ENCODE assay signal across 12 cellular contexts in genomic region chr1:201715351-201715750, GRCh38.
DNase-seq lines count a peak whose midpoint lies in the region; ATAC-seq and TF ChIP-seq lines count a peak whose summit lies in the region.
"Had no signal": no experiment of that assay in that cellular context is flagged by ENCODE, and none has a peak within 500 bp of the region (broad histone marks: within the 10 kb centered on the region; RNA-seq: fewer than 3 reads in every experiment).

No MANE protein-coding gene starts in this region.

- H3K4me1 ChIP-seq in IMR-90 (ENCODE audit: control insufficient read depth, insufficient read depth, low read length) (peaks cover 49% of the 10 kb centered on the region), mucosa of rectum (ENCODE audit: control insufficient read depth in 2 of 2, insufficient read depth in 2 of 2, low read length in 2 of 2) (peaks cover 34 to 36% of the 10 kb centered on the region in 2 donors), stomach smooth muscle (ENCODE audit: control insufficient read depth, insufficient read depth, low read length) (peaks cover 89% of the 10 kb centered on the region)
- H3K4me1 ChIP-seq: HAP-1 had no signal

- peak; percentile 22; the same call in 1 of the 2 replicates for TF ChIP-seq POLR2A in IMR-90 (IDR thresholded peaks at IDR 0.05; ENCODE audit: low read depth, low read length)

- peak overlapping the region; percentile 85 for H2BK20ac ChIP-seq in IMR-90 (ENCODE audit: low read depth, low read length)

- H4K8ac ChIP-seq in IMR-90 (ENCODE audit: low read depth in 2 of 2, low read length in 2 of 2), result peak overlapping the region; percentile 38 to 81

- intact Hi-C loops in IMR-90 (cut with micrococcal nuclease), result no loop called here

- H3K36me3 ChIP-seq in IMR-90 (ENCODE audit: control insufficient read depth, insufficient read depth, low read length) (peaks cover 30% of the 10 kb centered on the region), mucosa of rectum (ENCODE audit: control insufficient read depth in 2 of 2, insufficient read depth in 2 of 2, low read length in 2 of 2) (peaks cover 0 to 3% of the 10 kb centered on the region in 2 donors), stomach smooth muscle (ENCODE audit: control insufficient read depth in 2 of 2, insufficient read depth in 2 of 2, low read length in 2 of 2) (peaks cover 7 to 10% of the 10 kb centered on the region in 2 donors)
- H3K36me3 ChIP-seq: HAP-1 had no signal

- H3K27me3 ChIP-seq in IMR-90 (ENCODE audit: control insufficient read depth, insufficient read depth, low read length) (no peaks in the 10 kb centered on the region), mucosa of rectum (ENCODE audit: control insufficient read depth in 2 of 2, insufficient read depth in 2 of 2, low read length in 2 of 2) (no peaks in the 10 kb centered on the region), stomach smooth muscle (ENCODE audit: control insufficient read depth in 1 of 2, insufficient read depth in 2 of 2, low read length in 2 of 2) (no peaks in the 10 kb centered on the region)

- no peak for TF ChIP-seq CTCF in IMR-90 (conservative IDR thresholded peaks at IDR 0.05; ENCODE audit: low read depth, low read length)
- no peak for TF ChIP-seq CTCF in GM10266 (IDR thresholded peaks at IDR 0.05; ENCODE audit: control insufficient read depth, insufficient read depth, low read depth, missing control alignments)

- peak overlapping the region; percentile 70 for H2BK120ac ChIP-seq in IMR-90 (ENCODE audit: low read depth, low read length)

- no peak overlapping the region for H2AFZ ChIP-seq in IMR-90 (replicated peaks; ENCODE audit: low read length, poor library complexity)

- H3K79me1 ChIP-seq in IMR-90 (ENCODE audit: low read depth in 1 of 2, low read length in 2 of 2), result peaks cover 46 to 81% of the 10 kb centered on the region in 2 experiments

- BruUV-seq in IMR-90 (replicated peaks; lab: Mats Ljungman, UMichigan), result no TSS peak

- peak overlapping the region; percentile 54 for H3K14ac ChIP-seq in IMR-90 (replicated peaks; ENCODE audit: low read depth, low read length)

- dilution Hi-C loops in IMR-90 (cut with HindIII; ENCODE audit: low sequenced_read_pairs, unreplicated experiment), result no loop called here

- H3K18ac ChIP-seq in IMR-90 (ENCODE audit: low read depth, low read length), result peak overlapping the region; percentile 71

- H3K9ac ChIP-seq in IMR-90 (ENCODE audit: low read depth, low read length) (peak overlapping the region; percentile 5; the same call in 1 of the 2 replicates), mucosa of rectum (ENCODE audit: low read depth in 1 of 2, low read length in 2 of 2) (no peak overlapping the region), stomach smooth muscle (ENCODE audit: low read length in 2 of 2) (peak overlapping the region in 1 of 2 donors; percentile 13)

- WGBS in IMR-90 (ENCODE audit: extremely low coverage in 2 of 2, insufficient read length in 1 of 2), 2 experiments, result 100% methylated on average over 1 of the region's 6 CpGs; no CpG with 5 or more reads in 1 of the 2 experiments

- H2BK5ac ChIP-seq in IMR-90 (ENCODE audit: low read depth, low read length, poor library complexity, severe bottlenecking), result peak overlapping the region; percentile 64

- H2AK5ac ChIP-seq in IMR-90 (ENCODE audit: low read depth, low read length), result peak overlapping the region; percentile 67

- POLR2A ChIA-PET in IMR-90 (lab: Charles Lee; ENCODE audit: unreplicated experiment), result no interaction called here

- no peak for ATAC-seq in IMR-90 (ENCODE audit: low read depth)
- no peak for ATAC-seq in GM19023 (IDR thresholded peaks at IDR 0.05; ENCODE audit: unreplicated experiment)

- H3K9me3 ChIP-seq in IMR-90 (ENCODE audit: control insufficient read depth, insufficient read depth, low read length) (no peaks in the 10 kb centered on the region), mucosa of rectum (ENCODE audit: control insufficient read depth in 2 of 2, low read length in 2 of 2) (no peaks in the 10 kb centered on the region), stomach smooth muscle (ENCODE audit: control insufficient read depth in 2 of 2, low read length in 2 of 2) (no peaks in the 10 kb centered on the region)
- H3K9me3 ChIP-seq: HAP-1 had no signal

- peak overlapping the region; percentile 72 for H4K91ac ChIP-seq in IMR-90 (ENCODE audit: insufficient read depth, low read depth, low read length)

- peak overlapping the region; percentile 72; the same call in 2 of the 3 replicates for H2BK15ac ChIP-seq in IMR-90 (ENCODE audit: low read depth, low read length)

- TF ChIP-seq RAD21 in IMR-90 (IDR thresholded peaks at IDR 0.05; ENCODE audit: low read length), result no peak

- peak overlapping the region; percentile 0 for H2AK9ac ChIP-seq in IMR-90 (replicated peaks; ENCODE audit: low read depth, low read length, poor library complexity)

- peak overlapping the region; percentile 54 for H3K56ac ChIP-seq in IMR-90 (ENCODE audit: extremely low read depth, insufficient read depth, low read length)

- H4K5ac ChIP-seq in IMR-90 (ENCODE audit: low read depth, low read length), result peak overlapping the region; percentile 72

- peak overlapping the region; percentile 88; the same call in 1 of the 2 replicates for H3K23ac ChIP-seq in IMR-90 (ENCODE audit: low read depth, low read length)

- H3K4me3 ChIP-seq in IMR-90 (ENCODE audit: insufficient read depth, low read depth, low read length) (no peak overlapping the region), mucosa of rectum (ENCODE audit: low read length in 2 of 2) (no peak overlapping the region), stomach smooth muscle (ENCODE audit: low read length in 2 of 2) (peak overlapping the region in 1 of 2 donors; percentile 22)
- H3K4me3 ChIP-seq: HAP-1 had no signal

- CTCF ChIA-PET in IMR-90 (lab: Yijun Ruan, JAX), result interaction anchor here (1.5 kb wide), 1 partner anchor 155 kb away, joined by 4 read pairs; no protein-coding TSS in a partner anchor

- no peak overlapping the region for H3K4me2 ChIP-seq in IMR-90 (ENCODE audit: low read depth, low read length)

- in situ Hi-C loops in IMR-90 (cut with MboI; ENCODE audit: low sequenced_read_pairs), result no loop called here

- peaks cover 20% of the 10 kb centered on the region; the same call in 1 of the 2 replicates for H4K20me1 ChIP-seq in IMR-90 (ENCODE audit: insufficient read depth, low read length)

- DNase-seq in IMR-90 (no peak), caudate nucleus (lab: John Stamatoyannopoulos, UW) (peak in 3 of 61 donors; percentile 24 to 44 (median 28)), GM10266 (ENCODE audit: extremely low spot score) (no peak), LoVo (ENCODE audit: low spot score) (no peak)
- no peak for DNase-seq in activated CD8-positive, alpha-beta memory T cell treated with anti-CD3 and anti-CD28 coated beads, Interleukin-2, amount 50 U/mL, for 4 hours
- DNase-seq: activated CD4-positive, CD25-positive, alpha-beta regulatory T cell treated with anti-CD3 and anti-CD28 coated beads, Interleukin-2, amount 50 U/mL, for 72 hours; activated effector memory CD4-positive, alpha-beta T cell treated with anti-CD3 and anti-CD28 coated beads, Interleukin-2, amount 50 U/mL, for 16 hours; stimulated activated CD4-positive, alpha-beta T cell treated with anti-CD3 and anti-CD28 coated beads, Interleukin-4, amount 100 ng/mL, for 1 hour had no signal

- H3K9me1 ChIP-seq in IMR-90 (ENCODE audit: insufficient read depth, low read length), result peaks cover 70% of the 10 kb centered on the region

- H3K4ac ChIP-seq in IMR-90 (ENCODE audit: low read depth, low read length), result peak overlapping the region; percentile 73

- H3K27ac ChIP-seq in IMR-90 (ENCODE audit: insufficient read depth, low read length) (peak overlapping the region; percentile 93), caudate nucleus (ENCODE audit: low read depth, low read length) (peak overlapping the region; percentile 100), mucosa of rectum (ENCODE audit: low read depth in 2 of 2, low read length in 2 of 2) (peak overlapping the region; percentile 87 to 89), stomach smooth muscle (ENCODE audit: low read length) (peak overlapping the region; percentile 96)

TF ChIP-seq in IMR-90, 13 proteins besides CTCF, POLR2A, EP300 and RAD21:
- TF ChIP-seq FOS (IDR thresholded peaks at IDR 0.05; ENCODE audit: low read depth, low read length) (no peak), RFX5 (IDR thresholded peaks at IDR 0.05; ENCODE audit: low read depth, low read length) (no peak), ELK1 (IDR thresholded peaks at IDR 0.05; ENCODE audit: borderline replicate concordance, low read depth, low read length) (no peak), MAFK (IDR thresholded peaks at IDR 0.05; ENCODE audit: low read depth, low read length) (no peak), SMC3 (IDR thresholded peaks at IDR 0.05; ENCODE audit: low read depth, low read length) (no peak), MAZ (IDR thresholded peaks at IDR 0.05; ENCODE audit: borderline replicate concordance, low read depth, low read length) (no peak), RCOR1 (IDR thresholded peaks at IDR 0.05; ENCODE audit: insufficient replicate concordance, low read length) (no peak), CEBPB (IDR thresholded peaks at IDR 0.05; ENCODE audit: low read depth, low read length) (no peak), CHD1 (IDR thresholded peaks at IDR 0.05; ENCODE audit: low read depth, low read length) (no peak), USF2 (IDR thresholded peaks at IDR 0.05; ENCODE audit: low read depth, low read length) (no peak), BHLHE40 (IDR thresholded peaks at IDR 0.05; ENCODE audit: low read depth, low read length) (no peak)
TF ChIP-seq in IMR-90: peak in this region for 0.
